Comparison of ENCODE assay signal across 28 cellular contexts in the genomic region with DNA sequence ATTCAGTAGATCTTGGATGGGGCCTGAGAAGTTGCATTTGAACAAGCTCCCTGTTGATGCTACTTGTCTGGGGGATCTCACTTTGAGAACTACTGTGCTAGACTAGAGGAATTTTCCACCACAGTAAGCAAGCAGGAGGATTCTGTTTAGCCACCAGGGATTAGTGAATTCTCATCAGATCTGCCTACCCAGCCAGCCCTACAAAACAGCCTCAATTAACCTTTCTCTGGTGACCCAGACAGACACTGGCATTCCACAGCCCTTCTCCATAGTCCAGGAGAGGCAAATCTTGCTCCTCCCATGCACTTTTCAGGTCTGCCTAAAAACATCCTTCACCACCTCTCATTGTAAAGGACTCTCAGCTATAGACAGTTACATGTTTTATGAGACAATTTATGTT. TPM values are rescaled to one million over a fixed set of nuclear protein-coding genes. Genes with fewer than 3 reads are reported as not detected.
"Had no signal": no experiment of that assay in that cellular context is flagged by ENCODE, and none has a peak within 500 bp of the region (broad histone marks: within the 10 kb centered on the region; RNA-seq: fewer than 3 reads in every experiment).

No MANE protein-coding gene starts in this region.

- H3K9me3 ChIP-seq: body of pancreas, pancreas, psoas muscle, upper lobe of right lung had no signal

- H3K4me3 ChIP-seq: body of pancreas, cardiac muscle cell, lung, pancreas, psoas muscle, upper lobe of right lung had no signal

- H3K27me3 ChIP-seq: body of pancreas, cardiac muscle cell, pancreas, upper lobe of right lung had no signal

- H3K27me3 Mint-ChIP-seq: dendritic cell treated with granulocyte-macrophage colony-stimulating factor and Interleukin-4, amounts not matched to agents 40 ng/mL and 50 ng/mL, for 4 days had no signal

- DNase-seq: activated CD4-positive, alpha-beta T cell treated with anti-CD3 and anti-CD28 coated beads, Interleukin-2, amount 10 ng/mL, durations not matched to agents 7 days and 5 days; activated CD4-positive, CD25-positive, alpha-beta regulatory T cell treated with anti-CD3 and anti-CD28 coated beads, Interleukin-2, amount 50 U/mL, for 72 hours; activated CD8-positive, alpha-beta memory T cell treated with anti-CD3 and anti-CD28 coated beads, Interleukin-2, amount 10 ng/mL, durations not matched to agents 7 days and 5 days; activated CD8-positive, alpha-beta T cell treated with anti-CD3 and anti-CD28 coated beads for 36 hours; activated effector memory CD4-positive, alpha-beta T cell treated with anti-CD3 and anti-CD28 coated beads, Interleukin-2, amount 50 U/mL, for 16 hours; activated naive CD4-positive, alpha-beta T cell treated with anti-CD3 and anti-CD28 coated beads, Interleukin-2, amount 10 ng/mL, durations not matched to agents 7 days and 5 days; activated naive CD8-positive, alpha-beta T cell treated with anti-CD3 and anti-CD28 coated beads, Interleukin-2, amount 50 U/mL, for 24 hours; activated T-cell treated with anti-CD3 and anti-CD28 coated beads for 4 hours; body of pancreas; effector CD8-positive, alpha-beta T cell; foreskin keratinocyte; glutamatergic neuron; hypothalamus; left cardiac atrium; naive thymus-derived CD8-positive, alpha-beta T cell; pancreas; psoas muscle; small intestine; stimulated activated CD4-positive, alpha-beta T cell treated with anti-CD3 and anti-CD28 coated beads, Interleukin-15, amount 100 ng/mL, for 24 hours; stimulated activated naive CD4-positive, alpha-beta T cell treated with Interleukin-2 at 50 U/mL for 16 hours; upper lobe of right lung had no signal

- H3K4me1 Mint-ChIP-seq: activated CD4-positive, alpha-beta T cell treated with anti-CD3 and anti-CD28 coated beads, Interleukin-2, amount 10 ng/mL, durations not matched to agents 7 days and 5 days; activated CD8-positive, alpha-beta memory T cell treated with anti-CD3 and anti-CD28 coated beads, Interleukin-2, amount 10 ng/mL, durations not matched to agents 7 days and 5 days; activated naive CD4-positive, alpha-beta T cell treated with anti-CD3 and anti-CD28 coated beads, Interleukin-2, amount 10 ng/mL, durations not matched to agents 7 days and 5 days; activated naive CD8-positive, alpha-beta T cell treated with anti-CD3 and anti-CD28 coated beads, Interleukin-2, amount 50 U/mL, for 24 hours; mesothelial cell of epicardium had no signal

- ATAC-seq: activated CD8-positive, alpha-beta memory T cell treated with anti-CD3 and anti-CD28 coated beads, Interleukin-2, amount 10 ng/mL, durations not matched to agents 7 days and 5 days; activated CD8-positive, alpha-beta T cell treated with anti-CD3 and anti-CD28 coated beads for 36 hours; activated naive CD8-positive, alpha-beta T cell treated with anti-CD3 and anti-CD28 coated beads, Interleukin-2, amount 50 U/mL, for 24 hours; body of pancreas; foreskin keratinocyte; naive thymus-derived CD8-positive, alpha-beta T cell; pancreas; psoas muscle; sciatic nerve; SK-N-SH treated with all-trans-retinoic acid at 6 μM for 48 hours had no signal

- H3K4me3 Mint-ChIP-seq: activated CD4-positive, alpha-beta T cell treated with anti-CD3 and anti-CD28 coated beads, Interleukin-2, amount 10 ng/mL, durations not matched to agents 7 days and 5 days; activated CD8-positive, alpha-beta memory T cell treated with anti-CD3 and anti-CD28 coated beads, Interleukin-2, amount 10 ng/mL, durations not matched to agents 7 days and 5 days; activated CD8-positive, alpha-beta T cell treated with anti-CD3 and anti-CD28 coated beads for 36 hours; activated naive CD4-positive, alpha-beta T cell treated with anti-CD3 and anti-CD28 coated beads, Interleukin-2, amount 10 ng/mL, durations not matched to agents 7 days and 5 days; activated naive CD8-positive, alpha-beta T cell treated with anti-CD3 and anti-CD28 coated beads, Interleukin-2, amount 50 U/mL, for 24 hours; dendritic cell treated with granulocyte-macrophage colony-stimulating factor and Interleukin-4, amounts not matched to agents 40 ng/mL and 50 ng/mL, for 4 days; mesothelial cell of epicardium; naive thymus-derived CD8-positive, alpha-beta T cell had no signal

- H3K36me3 Mint-ChIP-seq: activated CD8-positive, alpha-beta memory T cell treated with anti-CD3 and anti-CD28 coated beads, Interleukin-2, amount 10 ng/mL, durations not matched to agents 7 days and 5 days; activated naive CD4-positive, alpha-beta T cell treated with anti-CD3 and anti-CD28 coated beads, Interleukin-2, amount 10 ng/mL, durations not matched to agents 7 days and 5 days; mesothelial cell of epicardium had no signal

- H3K27ac Mint-ChIP-seq: activated CD4-positive, alpha-beta T cell treated with anti-CD3 and anti-CD28 coated beads, Interleukin-2, amount 10 ng/mL, durations not matched to agents 7 days and 5 days; activated CD8-positive, alpha-beta memory T cell treated with anti-CD3 and anti-CD28 coated beads, Interleukin-2, amount 10 ng/mL, durations not matched to agents 7 days and 5 days; activated CD8-positive, alpha-beta T cell treated with anti-CD3 and anti-CD28 coated beads for 36 hours; activated naive CD4-positive, alpha-beta T cell treated with anti-CD3 and anti-CD28 coated beads, Interleukin-2, amount 10 ng/mL, durations not matched to agents 7 days and 5 days; activated naive CD8-positive, alpha-beta T cell treated with anti-CD3 and anti-CD28 coated beads, Interleukin-2, amount 50 U/mL, for 24 hours; dendritic cell treated with granulocyte-macrophage colony-stimulating factor and Interleukin-4, amounts not matched to agents 40 ng/mL and 50 ng/mL, for 4 days; mesothelial cell of epicardium; naive thymus-derived CD8-positive, alpha-beta T cell had no signal

- H3K27ac ChIP-seq: body of pancreas, cardiac muscle cell, foreskin keratinocyte, pancreas, psoas muscle, upper lobe of right lung, VCaP had no signal

- H3K9me3 Mint-ChIP-seq: activated CD4-positive, alpha-beta T cell treated with anti-CD3 and anti-CD28 coated beads, Interleukin-2, amount 10 ng/mL, durations not matched to agents 7 days and 5 days; activated CD8-positive, alpha-beta T cell treated with anti-CD3 and anti-CD28 coated beads for 36 hours; activated naive CD4-positive, alpha-beta T cell treated with anti-CD3 and anti-CD28 coated beads, Interleukin-2, amount 10 ng/mL, durations not matched to agents 7 days and 5 days; activated naive CD8-positive, alpha-beta T cell treated with anti-CD3 and anti-CD28 coated beads, Interleukin-2, amount 50 U/mL, for 24 hours; dendritic cell treated with granulocyte-macrophage colony-stimulating factor and Interleukin-4, amounts not matched to agents 40 ng/mL and 50 ng/mL, for 4 days had no signal

- H3K4me1 ChIP-seq: body of pancreas, foreskin keratinocyte, pancreas, psoas muscle had no signal

- H3K36me3 ChIP-seq: cardiac muscle cell, pancreas, upper lobe of right lung had no signal

RNA-seq across cellular contexts. Expression of a gene that starts 16.7 kb away (rescaled TPM):
- total RNA-seq: body of pancreas had no signal
- polyA plus RNA-seq: naive thymus-derived CD8-positive, alpha-beta T cell had no signal
